ENCODE assay signal across 8 cellular contexts in the genomic region with DNA sequence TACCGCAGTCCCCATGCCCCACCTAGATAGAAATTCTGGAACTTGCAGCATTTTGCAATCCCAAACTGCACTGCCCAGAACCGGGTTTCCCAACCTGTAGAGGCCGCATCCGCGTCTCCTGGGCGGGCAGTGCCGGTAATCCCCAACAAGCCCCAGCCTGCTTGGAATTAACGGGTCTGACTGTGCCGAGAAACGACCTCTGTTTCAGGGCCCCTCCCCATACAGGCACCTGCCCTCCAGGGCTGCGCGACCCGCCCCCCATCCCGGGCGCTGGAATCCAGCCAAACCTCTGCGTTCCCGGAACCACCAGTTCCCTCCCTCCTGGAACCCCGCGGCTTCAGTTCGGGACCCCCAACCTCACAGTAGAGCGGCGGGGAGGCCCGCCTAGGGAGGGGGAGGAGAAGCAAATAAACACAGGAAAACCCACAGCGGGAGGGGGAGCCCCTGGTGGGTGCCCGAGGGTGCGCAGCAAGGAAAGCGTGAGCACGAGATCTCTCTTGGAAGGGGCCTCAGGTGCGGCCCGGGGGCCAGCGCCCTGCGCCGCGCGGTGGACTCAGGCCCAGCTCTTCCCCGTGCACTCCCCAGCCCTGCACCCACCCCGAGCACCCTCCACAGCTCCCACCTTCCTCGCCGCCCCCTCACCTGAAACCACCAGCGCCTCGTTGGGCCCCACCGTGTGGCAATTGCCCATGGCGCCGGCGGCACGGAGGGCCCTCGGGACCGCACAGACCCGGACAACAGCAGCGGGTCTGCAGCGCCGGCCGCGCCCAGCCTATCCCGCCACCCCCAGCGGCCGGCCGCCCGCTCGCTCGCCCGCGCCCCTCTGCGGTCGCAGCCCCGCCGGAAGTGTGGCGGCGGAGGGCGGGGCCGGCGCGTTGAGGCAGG. TPM values are rescaled to one million over a fixed set of nuclear protein-coding genes. Genes with fewer than 3 reads are reported as not detected.
DNase-seq lines count a peak whose midpoint lies in the region; ATAC-seq and TF ChIP-seq lines count a peak whose summit lies in the region.

TSS of gene FLOT2 (minus strand) at position 850 of the 885 bp plus-strand sequence. CDS start at position 691, 159 bp downstream.

- peak within 1 kb of the TSS; percentile 77 for H3K18ac ChIP-seq in trophoblast cell (ENCODE audit: low read length)

- intact Hi-C loops in Right ventricle myocardium inferior (cut with DNase I), result loop anchor here (1.0 to 5.0 kb wide), 4 partner anchors 37 to 130 kb away; partner anchors contain the start of gene ERAL1

- H3K4ac ChIP-seq in trophoblast cell (ENCODE audit: low read depth, low read length), result peak within 1 kb of the TSS; percentile 92

- H3K14ac ChIP-seq in trophoblast cell (ENCODE audit: low read length), result peak within 1 kb of the TSS; percentile 68

- H4K8ac ChIP-seq in trophoblast cell (ENCODE audit: low read depth, low read length), result peak within 1 kb of the TSS; percentile 92

- peaks cover 0 to 5% of the 10 kb centered on the region in 2 donors for H3K9me3 Mint-ChIP-seq in activated naive CD4-positive, alpha-beta T cell treated with anti-CD3 and anti-CD28 coated beads, Interleukin-2, amount 50 U/mL, for 72 hours
- H3K9me3 Mint-ChIP-seq in type B pancreatic cell, result no peaks in the 10 kb centered on the region

- no CpG with 5 or more reads among the region's 73 CpGs for WGBS in trophoblast cell (ENCODE audit: extremely low coverage, insufficient coverage, insufficient read length)

- H2AFZ ChIP-seq in trophoblast cell (ENCODE audit: insufficient read depth, low read length, poor library complexity), result peak within 1 kb of the TSS; percentile 79

- DNase-seq in GF-D8 (lab: John Stamatoyannopoulos, UW) (peak; percentile 28), SK-N-MC (ENCODE audit: low read depth, low spot score) (no peak), Right ventricle myocardium inferior (ENCODE audit: missing footprints) (peak; percentile 86), trophoblast cell (peak; percentile 91 to 94), type B pancreatic cell (ENCODE audit: extremely low spot score, unreplicated experiment) (no peak)
- peak; percentile 60 to 82 for DNase-seq in activated naive CD4-positive, alpha-beta T cell treated with anti-CD3 and anti-CD28 coated beads, Interleukin-2, amount 50 U/mL, for 72 hours (ENCODE audit: low spot score in 2 of 2)

- peak within 1 kb of the TSS; percentile 84 for H2AK5ac ChIP-seq in trophoblast cell (ENCODE audit: low read length)

- H3K23ac ChIP-seq in trophoblast cell (ENCODE audit: low read length), result no peak within 1 kb of the TSS

- H3K9me3 ChIP-seq in KOPT-K1 (ENCODE audit: insufficient read depth, low read length, poor library complexity, severe bottlenecking) (no peaks in the 10 kb centered on the region), SK-N-MC (ENCODE audit: low read depth, low read length) (no peaks in the 10 kb centered on the region), trophoblast cell (ENCODE audit: insufficient read depth, low read depth, low read length) (no peaks in the 10 kb centered on the region)

- H3K4me1 Mint-ChIP-seq in type B pancreatic cell (ENCODE audit: unreplicated experiment), result peaks cover 41% of the 10 kb centered on the region

- H3K9ac ChIP-seq in SK-N-MC (ENCODE audit: insufficient read length), result peak within 1 kb of the TSS; percentile 71
- peak within 1 kb of the TSS; percentile 80 for H3K9ac ChIP-seq in trophoblast cell (ENCODE audit: low read length)

- H2BK5ac ChIP-seq in trophoblast cell (ENCODE audit: low read depth, low read length, poor library complexity), result peak within 1 kb of the TSS; percentile 13

- H3K4me1 ChIP-seq in trophoblast cell (ENCODE audit: control insufficient read depth in 1 of 2, insufficient read depth in 2 of 2, low read length in 2 of 2), result peaks cover 9 to 18% of the 10 kb centered on the region in 2 experiments

- peak within 1 kb of the TSS; percentile 90 for H4K91ac ChIP-seq in trophoblast cell (ENCODE audit: low read depth, low read length)

- H3K27ac Mint-ChIP-seq in activated naive CD4-positive, alpha-beta T cell treated with anti-CD3 and anti-CD28 coated beads, Interleukin-2, amount 50 U/mL, for 72 hours, result peak within 1 kb of the TSS; percentile 90 to 95
- H3K27ac Mint-ChIP-seq in type B pancreatic cell, result peak within 1 kb of the TSS; percentile 84

- H3K36me3 ChIP-seq in KOPT-K1 (ENCODE audit: insufficient read depth, low read length), result peaks cover 11% of the 10 kb centered on the region; the same call in 1 of the 2 replicates
- H3K36me3 ChIP-seq in SK-N-MC (ENCODE audit: insufficient read depth, low read length), result peaks cover 11% of the 10 kb centered on the region
- H3K36me3 ChIP-seq in trophoblast cell (ENCODE audit: control insufficient read depth in 1 of 2, insufficient read depth in 2 of 2, low read length in 2 of 2), result peaks cover 7 to 10% of the 10 kb centered on the region in 2 experiments

- peak within 1 kb of the TSS; percentile 92 for H3K4me2 ChIP-seq in trophoblast cell (ENCODE audit: low read length)

- no peaks in the 10 kb centered on the region for H3K27me3 ChIP-seq in trophoblast cell (ENCODE audit: insufficient read depth, low read length)

- peaks cover 8% of the 10 kb centered on the region for H3K79me1 ChIP-seq in trophoblast cell (ENCODE audit: low read length)

- peak within 1 kb of the TSS; percentile 39 for H2BK120ac ChIP-seq in trophoblast cell (ENCODE audit: insufficient read depth, low read length, poor library complexity)

- peaks cover 9% of the 10 kb centered on the region for H3K79me2 ChIP-seq in trophoblast cell (ENCODE audit: control insufficient read depth, insufficient read depth, low read length, poor library complexity)

- peak within 1 kb of the TSS; percentile 22 for H2BK12ac ChIP-seq in trophoblast cell (ENCODE audit: low read length)

- H4K12ac ChIP-seq in trophoblast cell (ENCODE audit: low read depth, low read length), result peak within 1 kb of the TSS; percentile 71

- TF ChIP-seq CTCF in type B pancreatic cell (conservative IDR thresholded peaks at IDR 0.05), result peak; percentile 38

- H3K27ac ChIP-seq in KOPT-K1 (ENCODE audit: low read depth, low read length, poor library complexity, severe bottlenecking), result peak within 1 kb of the TSS; percentile 72
- peak within 1 kb of the TSS; percentile 85 for H3K27ac ChIP-seq in SK-N-MC
- peak within 1 kb of the TSS; percentile 62 for H3K27ac ChIP-seq in trophoblast cell (ENCODE audit: low read depth, low read length)

- peaks cover 21 to 57% of the 10 kb centered on the region in 2 donors for H3K36me3 Mint-ChIP-seq in activated naive CD4-positive, alpha-beta T cell treated with anti-CD3 and anti-CD28 coated beads, Interleukin-2, amount 50 U/mL, for 72 hours
- H3K36me3 Mint-ChIP-seq in type B pancreatic cell, result peaks cover 4% of the 10 kb centered on the region

- H3K4me3 ChIP-seq in SK-N-MC (peak within 1 kb of the TSS; percentile 83), trophoblast cell (ENCODE audit: low read depth, low read length) (peak within 1 kb of the TSS; percentile 92)

- peak within 1 kb of the TSS; percentile 94 for H3K4me3 Mint-ChIP-seq in type B pancreatic cell

- no peaks in the 10 kb centered on the region for H3K27me3 Mint-ChIP-seq in type B pancreatic cell

- ATAC-seq in activated naive CD4-positive, alpha-beta T cell treated with anti-CD3 and anti-CD28 coated beads, Interleukin-2, amount 50 U/mL, for 72 hours, result peak; percentile 71 to 72
- ATAC-seq in Right ventricle myocardium inferior (peak; percentile 83), GM21717 (IDR thresholded peaks at IDR 0.05; ENCODE audit: unreplicated experiment) (no peak)

RNA-seq across cellular contexts. Expression of gene FLOT2, which starts in this region (rescaled TPM):
- total RNA-seq in activated naive CD4-positive, alpha-beta T cell treated with anti-CD3 and anti-CD28 coated beads, Interleukin-2, amount 50 U/mL, for 72 hours, result 100 to 1,000 TPM in 1 of 2 donors, 10 to 100 TPM in 1; 44.9 to 102 TPM
- total RNA-seq in Right ventricle myocardium inferior (118 TPM), type B pancreatic cell (ENCODE audit: low replicate concordance) (73.1 and 90.6 TPM in 2 replicates)
- 54.6 and 58.2 TPM in 2 replicates for polyA plus RNA-seq in trophoblast cell (2013)

Comparison
In these comparisons a context has a peak if more than half of its experiments do, and no peak if none do; other contexts are left out.
1. DNase-seq: peak in GF-D8 (single experiment), activated naive CD4-positive, alpha-beta T cell treated with anti-CD3 and anti-CD28 coated beads, Interleukin-2, amount 50 U/mL, for 72 hours (2 of 2), Right ventricle myocardium inferior (single experiment) and trophoblast cell (2 of 2); none in SK-N-MC (single experiment) and type B pancreatic cell (single experiment).
2. Peak in every context shown above with its lines, with median percentiles within 50 percentile points of each other: H3K27ac ChIP-seq.